ENCODE assay signal across 21 cellular contexts in the genomic region with DNA sequence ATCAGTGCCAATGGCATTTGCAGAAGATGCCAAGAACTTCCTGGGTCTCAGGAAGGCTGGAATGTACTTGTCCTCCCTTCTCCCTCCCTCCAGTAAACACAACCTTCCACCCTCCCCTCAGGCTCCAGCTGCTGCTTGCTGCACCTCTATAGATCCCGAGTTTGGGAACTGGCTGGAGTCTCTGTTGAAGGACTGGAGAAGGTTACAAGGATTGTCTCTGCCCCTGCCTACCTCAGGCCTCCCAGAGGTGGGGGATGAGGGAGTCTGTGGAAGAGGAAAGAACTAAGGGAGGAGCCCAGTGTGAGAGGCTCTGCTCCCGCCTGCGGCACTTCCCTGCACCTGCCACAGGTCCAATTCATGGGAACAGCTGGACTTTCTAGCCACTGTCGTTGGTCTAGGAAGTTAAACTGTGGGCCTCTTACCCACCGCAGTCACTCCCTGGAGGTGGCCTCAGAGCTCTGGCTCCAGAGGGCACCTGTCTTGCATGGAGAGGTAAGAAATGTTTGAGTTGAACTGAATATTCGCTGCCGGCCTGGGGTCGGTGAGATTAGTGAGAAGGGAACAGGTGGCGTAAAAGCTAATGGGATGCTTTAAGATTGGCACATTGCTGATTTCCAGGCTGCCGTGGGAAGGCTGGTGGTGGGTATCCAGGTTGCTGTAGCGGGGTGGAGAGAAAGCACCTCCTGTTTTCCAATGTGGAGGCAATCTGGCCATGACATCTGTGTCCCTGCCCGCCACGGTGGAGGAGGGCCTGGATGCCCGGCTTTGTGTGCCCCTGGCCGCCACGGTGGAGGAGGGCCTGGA. TPM values are rescaled to one million over a fixed set of nuclear protein-coding genes. Genes with fewer than 3 reads are reported as not detected.
DNase-seq lines count a peak whose midpoint lies in the region; ATAC-seq and TF ChIP-seq lines count a peak whose summit lies in the region.
"Had no signal": no experiment of that assay in that cellular context is flagged by ENCODE, and none has a peak within 500 bp of the region (broad histone marks: within the 10 kb centered on the region; RNA-seq: fewer than 3 reads in every experiment).

No MANE protein-coding gene starts in this region.

- no peak overlapping the region for H3K4me3 Mint-ChIP-seq in activated CD4-positive, alpha-beta T cell treated with anti-CD3 and anti-CD28 coated beads for 36 hours
- H3K4me3 Mint-ChIP-seq: activated CD4-positive, alpha-beta T cell treated with anti-CD3 and anti-CD28 coated beads, Interleukin-2, amount 10 ng/mL, durations not matched to agents 24 days and 14 days; activated T-cell treated with anti-CD3 and anti-CD28 coated beads, Interleukin-2, amount 50 U/mL, for 4 hours; CD8-positive, alpha-beta T cell; natural killer cell; T-helper 2 cell treated with Interferon-gamma antibody and Interleukin-4, amounts not matched to agents 5 μg/mL and 100 μg/mL, for 36 hours had no signal

- no peak for TF ChIP-seq POLR2A in upper lobe of left lung (IDR thresholded peaks at IDR 0.05)
- no peak for TF ChIP-seq POLR2A in uterus (IDR thresholded peaks at IDR 0.05)

- H3K18ac ChIP-seq in mesenchymal stem cell (ENCODE audit: low read depth in 1 of 2, low read length in 2 of 2) = no peak overlapping the region

- no peak overlapping the region for H2AK5ac ChIP-seq in mesenchymal stem cell (ENCODE audit: low read length, severe bottlenecking)

- no peak for DNase-seq in Right ventricle myocardium inferior (ENCODE audit: missing footprints)
- no peak for DNase-seq in cardiac septum (ENCODE audit: low spot score)
- DNase-seq in cerebellar cortex (ENCODE audit: low spot score) = peak; percentile 54
- peak; percentile 2 for DNase-seq in mesenchymal stem cell
- no peak for DNase-seq in upper lobe of left lung
- DNase-seq in activated CD4-positive, alpha-beta T cell treated with anti-CD3 and anti-CD28 coated beads for 36 hours = no peak
- DNase-seq in uterus = no peak
- DNase-seq in T-helper 1 cell = no peak
- DNase-seq: ACHN; activated CD4-positive, alpha-beta T cell treated with anti-CD3 and anti-CD28 coated beads, Interleukin-2, amount 10 ng/mL, durations not matched to agents 24 days and 14 days; activated T-cell treated with anti-CD3 and anti-CD28 coated beads, Interleukin-2, amount 50 U/mL, for 4 hours; CD8-positive, alpha-beta T cell; MV-4-11; natural killer cell; NCI-H446; RPMI8226; stimulated activated naive CD8-positive, alpha-beta T cell treated with anti-CD3 and anti-CD28 coated beads, Interleukin-15, Interleukin-2, amounts not matched to agents 100 U/mL and 50 U/mL, for 24 hours had no signal

- no peak overlapping the region for H2BK120ac ChIP-seq in mesenchymal stem cell (ENCODE audit: low read depth, low read length)

- H3K27ac Mint-ChIP-seq in activated CD4-positive, alpha-beta T cell treated with anti-CD3 and anti-CD28 coated beads for 36 hours = no peak overlapping the region
- H3K27ac Mint-ChIP-seq: activated CD4-positive, alpha-beta T cell treated with anti-CD3 and anti-CD28 coated beads, Interleukin-2, amount 10 ng/mL, durations not matched to agents 24 days and 14 days; CD8-positive, alpha-beta T cell; natural killer cell; T-helper 2 cell treated with Interferon-gamma antibody and Interleukin-4, amounts not matched to agents 5 μg/mL and 100 μg/mL, for 36 hours had no signal

- no peaks in the 10 kb centered on the region for H3K36me3 Mint-ChIP-seq in activated CD4-positive, alpha-beta T cell treated with anti-CD3 and anti-CD28 coated beads for 36 hours (ENCODE audit: low read depth)
- H3K36me3 Mint-ChIP-seq: CD8-positive, alpha-beta T cell; natural killer cell had no signal

- peaks cover 7% of the 10 kb centered on the region for H3K27me3 Mint-ChIP-seq in activated CD4-positive, alpha-beta T cell treated with anti-CD3 and anti-CD28 coated beads for 36 hours

- no peak overlapping the region for H3K4me2 ChIP-seq in mesenchymal stem cell (ENCODE audit: low read length, poor library complexity, severe bottlenecking)
- H3K4me2 ChIP-seq: hepatocyte had no signal

- no peak overlapping the region for H4K8ac ChIP-seq in mesenchymal stem cell (ENCODE audit: low read length)

- H4K91ac ChIP-seq in mesenchymal stem cell (ENCODE audit: low read length) = no peak overlapping the region

- H3K4ac ChIP-seq in mesenchymal stem cell (ENCODE audit: low read depth in 1 of 2, low read length in 2 of 2) = no peak overlapping the region

- TF ChIP-seq CTCF in upper lobe of left lung (IDR thresholded peaks at IDR 0.05) = peak in 1 of 6 experiments; percentile 12
- no peak for TF ChIP-seq CTCF in uterus (IDR thresholded peaks at IDR 0.05)

- H3K14ac ChIP-seq in mesenchymal stem cell (ENCODE audit: low read length in 2 of 2) = no peak overlapping the region

- intact Hi-C loops in Right ventricle myocardium inferior (cut with DNase I) (no loop called here), cardiac septum (cut with DNase I) (no loop called here), uterus (cut with DNase I; ENCODE audit: low total_unique reads) (no loop called here)
- intact Hi-C loops in activated CD4-positive, alpha-beta T cell treated with anti-CD3 and anti-CD28 coated beads for 36 hours (cut with DNase I, micrococcal nuclease) = no loop called here

- H3K9ac ChIP-seq in mesenchymal stem cell (ENCODE audit: low read length) = no peak overlapping the region

- H3K4me1 ChIP-seq in mesenchymal stem cell (ENCODE audit: control insufficient read depth, insufficient read depth, low read depth, low read length) (peaks cover 9% of the 10 kb centered on the region), upper lobe of left lung (peaks cover 0 to 25% (median 0%) of the 10 kb centered on the region in 4 donors), uterus (no peaks in the 10 kb centered on the region)

- no peak overlapping the region for H2AFZ ChIP-seq in mesenchymal stem cell (ENCODE audit: low read depth, low read length)
- H2AFZ ChIP-seq: hepatocyte had no signal

- H3K27ac ChIP-seq in mesenchymal stem cell (ENCODE audit: low read length, poor library complexity, severe bottlenecking) = no peak overlapping the region
- H3K27ac ChIP-seq in upper lobe of left lung = peak overlapping the region in 2 of 4 donors; percentile 13 to 54
- no peak overlapping the region for H3K27ac ChIP-seq in uterus
- H3K27ac ChIP-seq: hepatocyte had no signal

- H2BK12ac ChIP-seq in mesenchymal stem cell (ENCODE audit: low read length in 2 of 2) = no peak overlapping the region

- H3K36me3 ChIP-seq in mesenchymal stem cell (ENCODE audit: control insufficient read depth in 1 of 2, insufficient read depth in 2 of 2, low read depth in 1 of 2, low read length in 2 of 2) = no peaks in the 10 kb centered on the region
- no peaks in the 10 kb centered on the region for H3K36me3 ChIP-seq in upper lobe of left lung
- no peaks in the 10 kb centered on the region for H3K36me3 ChIP-seq in uterus

- CTCF ChIA-PET in activated CD4-positive, alpha-beta T cell treated with anti-CD3 and anti-CD28 coated beads for 36 hours (lab: Charles Lee) = interaction anchor here (0.6 kb wide), 1 partner anchor 197 kb away, joined by 4 read pairs; no protein-coding TSS in a partner anchor

- no peak overlapping the region for H2BK15ac ChIP-seq in mesenchymal stem cell (ENCODE audit: low read depth, poor library complexity, severe bottlenecking)

- TF ChIP-seq EP300 in upper lobe of left lung (IDR thresholded peaks at IDR 0.05) = no peak

- no peaks in the 10 kb centered on the region for H3K4me1 Mint-ChIP-seq in activated CD4-positive, alpha-beta T cell treated with anti-CD3 and anti-CD28 coated beads for 36 hours
- H3K4me1 Mint-ChIP-seq: activated CD4-positive, alpha-beta T cell treated with anti-CD3 and anti-CD28 coated beads, Interleukin-2, amount 10 ng/mL, durations not matched to agents 24 days and 14 days; natural killer cell had no signal

- H3K4me3 ChIP-seq in mesenchymal stem cell (ENCODE audit: insufficient read depth in 1 of 2, low read depth in 1 of 2, low read length in 2 of 2) = no peak overlapping the region
- no peak overlapping the region for H3K4me3 ChIP-seq in upper lobe of left lung
- no peak overlapping the region for H3K4me3 ChIP-seq in uterus
- H3K4me3 ChIP-seq: hepatocyte, skin epidermis had no signal

- peaks cover 0 to 6% of the 10 kb centered on the region in 2 experiments for H3K27me3 ChIP-seq in mesenchymal stem cell (ENCODE audit: control insufficient read depth in 1 of 2, insufficient read depth in 1 of 2, low read length in 2 of 2)
- no peaks in the 10 kb centered on the region for H3K27me3 ChIP-seq in upper lobe of left lung
- H3K27me3 ChIP-seq in uterus = no peaks in the 10 kb centered on the region
- H3K27me3 ChIP-seq: hepatocyte had no signal

- H3K9me3 ChIP-seq in mesenchymal stem cell (ENCODE audit: control insufficient read depth, low read length) = no peaks in the 10 kb centered on the region
- H3K9me3 ChIP-seq in upper lobe of left lung = no peaks in the 10 kb centered on the region
- no peaks in the 10 kb centered on the region for H3K9me3 ChIP-seq in uterus

- POLR2A ChIA-PET in activated CD4-positive, alpha-beta T cell treated with anti-CD3 and anti-CD28 coated beads for 36 hours (lab: Charles Lee) = no interaction called here

- H3K9me3 Mint-ChIP-seq in activated CD4-positive, alpha-beta T cell treated with anti-CD3 and anti-CD28 coated beads for 36 hours (ENCODE audit: low read depth) = no peaks in the 10 kb centered on the region
- H3K9me3 Mint-ChIP-seq: activated CD4-positive, alpha-beta T cell treated with anti-CD3 and anti-CD28 coated beads, Interleukin-2, amount 10 ng/mL, durations not matched to agents 24 days and 14 days; activated T-cell treated with anti-CD3 and anti-CD28 coated beads, Interleukin-2, amount 50 U/mL, for 4 hours; CD8-positive, alpha-beta T cell; natural killer cell; T-helper 2 cell treated with Interferon-gamma antibody and Interleukin-4, amounts not matched to agents 5 μg/mL and 100 μg/mL, for 36 hours had no signal

- H3K79me1 ChIP-seq in mesenchymal stem cell (replicated peaks; ENCODE audit: low read length, poor library complexity, severe bottlenecking) = no peaks in the 10 kb centered on the region

- ATAC-seq in Right ventricle myocardium inferior (peak; percentile 14), upper lobe of left lung (ENCODE audit: low FRiP score in 2 of 2) (peak; percentile 19 to 54)
- no peak for ATAC-seq in activated CD4-positive, alpha-beta T cell treated with anti-CD3 and anti-CD28 coated beads for 36 hours
- ATAC-seq: activated T-cell treated with anti-CD3 and anti-CD28 coated beads, Interleukin-2, amount 50 U/mL, for 4 hours; CD8-positive, alpha-beta T cell; left lobe of liver; natural killer cell; stimulated activated naive CD8-positive, alpha-beta T cell treated with anti-CD3 and anti-CD28 coated beads, Interleukin-15, Interleukin-2, amounts not matched to agents 100 U/mL and 50 U/mL, for 24 hours had no signal

- WGBS in mesenchymal stem cell = 88% methylated on average over 16 of the region's 16 CpGs
- 80 to 83% methylated on average over 16 of the region's 16 CpGs for WGBS in upper lobe of left lung, 2 donors

- no peak overlapping the region for H2BK5ac ChIP-seq in mesenchymal stem cell (ENCODE audit: low read depth, low read length, poor library complexity, severe bottlenecking)

- H3K23ac ChIP-seq in mesenchymal stem cell (ENCODE audit: low read length in 2 of 2) = no peak overlapping the region

RNA-seq across cellular contexts. Expression of gene PPP1R14C, which starts 54.3 kb away (rescaled TPM):
- total RNA-seq in Right ventricle myocardium inferior = 129 TPM
- 91.5 TPM for total RNA-seq in cardiac septum
- not detected for polyA plus RNA-seq in mesenchymal stem cell (2013, experiment 1 of 2)
- not detected for polyA plus RNA-seq in mesenchymal stem cell (2013, experiment 2 of 2)
- total RNA-seq in upper lobe of left lung = 10 to 100 TPM; 12.0 to 34.5 (median 16.8) TPM
- total RNA-seq in activated CD4-positive, alpha-beta T cell treated with anti-CD3 and anti-CD28 coated beads for 36 hours = under 1 TPM in 1 of 2 experiments, not detected in 1; 0.21 TPM
- 1 to 10 TPM in 2 of 4 donors, not detected in 2; 2.1 to 2.9 TPM for total RNA-seq in uterus
- total RNA-seq: CD8-positive, alpha-beta T cell; natural killer cell had no signal

Comparison
In these comparisons a context has a peak if more than half of its experiments do, and no peak if none do; other contexts are left out.
1. DNase-seq: peak in cerebellar cortex (single experiment) and mesenchymal stem cell (single experiment); none in Right ventricle myocardium inferior (single experiment), cardiac septum (single experiment), upper lobe of left lung (0 of 2), activated CD4-positive, alpha-beta T cell treated with anti-CD3 and anti-CD28 coated beads for 36 hours (single experiment), uterus (0 of 2) and T-helper 1 cell (0 of 5).